ENCODE assay signal across 25 cellular contexts in genomic region chr12:7628401-7628961, GRCh38. TPM values are rescaled to one million over a fixed set of nuclear protein-coding genes. Genes with fewer than 3 reads are reported as not detected.
DNase-seq lines count a peak whose midpoint lies in the region; ATAC-seq and TF ChIP-seq lines count a peak whose summit lies in the region.
"Had no signal": no experiment of that assay in that cellular context is flagged by ENCODE, and none has a peak within 500 bp of the region (broad histone marks: within the 10 kb centered on the region; RNA-seq: fewer than 3 reads in every experiment).

No MANE protein-coding gene starts in this region.

- no peaks in the 10 kb centered on the region for H3K4me1 Mint-ChIP-seq in type B pancreatic cell (ENCODE audit: unreplicated experiment)
- no peaks in the 10 kb centered on the region for H3K4me1 Mint-ChIP-seq in activated CD8-positive, alpha-beta T cell treated with anti-CD3 and anti-CD28 coated beads for 36 hours (ENCODE audit: low read depth)
- H3K4me1 Mint-ChIP-seq: stimulated activated effector memory CD8-positive, alpha-beta T cell treated with anti-CD3 and anti-CD28 coated beads, Interleukin-12 subunit alpha, Interleukin-12 subunit beta, amount 100 ng/mL, for 72 hours had no signal

- TF ChIP-seq POLR2A in prostate gland (IDR thresholded peaks at IDR 0.05) = no peak

- ATAC-seq in Right ventricle myocardium inferior = no peak
- no peak for ATAC-seq in left cardiac atrium
- no peak for ATAC-seq in activated CD8-positive, alpha-beta T cell treated with anti-CD3 and anti-CD28 coated beads for 36 hours
- ATAC-seq: stimulated activated effector memory CD8-positive, alpha-beta T cell treated with anti-CD3 and anti-CD28 coated beads, Interleukin-12 subunit alpha, Interleukin-12 subunit beta, amount 100 ng/mL, for 72 hours had no signal

- H3K27me3 ChIP-seq in mesendoderm (ENCODE audit: insufficient read depth, low read length, poor library complexity) (no peaks in the 10 kb centered on the region), prostate gland (replicated peaks; ENCODE audit: insufficient read depth) (no peaks in the 10 kb centered on the region)
- H3K27me3 ChIP-seq: BLaER1, neutrophil, Peyer's patch, right atrium auricular region, thyroid gland had no signal

- H4K5ac ChIP-seq in mesendoderm (ENCODE audit: low read length) = no peak overlapping the region

- H3K27ac ChIP-seq in mesendoderm (ENCODE audit: low read depth, low read length) (no peak overlapping the region), prostate gland (no peak overlapping the region)
- H3K27ac ChIP-seq: BLaER1, neutrophil, Peyer's patch, right atrium auricular region, thyroid gland had no signal

- no peaks in the 10 kb centered on the region for H3K9me3 Mint-ChIP-seq in type B pancreatic cell
- no peaks in the 10 kb centered on the region for H3K9me3 Mint-ChIP-seq in activated CD8-positive, alpha-beta T cell treated with anti-CD3 and anti-CD28 coated beads for 36 hours
- H3K9me3 Mint-ChIP-seq: stimulated activated effector memory CD8-positive, alpha-beta T cell treated with anti-CD3 and anti-CD28 coated beads, Interleukin-12 subunit alpha, Interleukin-12 subunit beta, amount 100 ng/mL, for 72 hours; T-helper 2 cell treated with Interferon-gamma antibody and Interleukin-4, amounts not matched to agents 5 μg/mL and 100 μg/mL, for 36 hours had no signal

- no peak overlapping the region for H2AK5ac ChIP-seq in mesendoderm (ENCODE audit: low read length)

- no peak overlapping the region for H2BK120ac ChIP-seq in mesendoderm (ENCODE audit: low read depth, low read length)

- peaks cover 82% of the 10 kb centered on the region for H3K27me3 Mint-ChIP-seq in type B pancreatic cell
- no peaks in the 10 kb centered on the region for H3K27me3 Mint-ChIP-seq in activated CD8-positive, alpha-beta T cell treated with anti-CD3 and anti-CD28 coated beads for 36 hours

- no peaks in the 10 kb centered on the region for H3K4me1 ChIP-seq in mesendoderm (ENCODE audit: control insufficient read depth, low read depth, low read length)
- no peaks in the 10 kb centered on the region for H3K4me1 ChIP-seq in prostate gland (replicated peaks)
- H3K4me1 ChIP-seq: BLaER1, HAP-1, Peyer's patch, right atrium auricular region, thyroid gland had no signal

- H3K23ac ChIP-seq in mesendoderm (ENCODE audit: low read length) = peak overlapping the region; percentile 45

- no CpG with 5 or more reads among the region's 57 CpGs for WGBS in mesendoderm (ENCODE audit: extremely low coverage, insufficient coverage, low lambda C conversion rate)
- 87% methylated on average over 36 of the region's 57 CpGs for WGBS in prostate gland

- no peaks in the 10 kb centered on the region for H3K79me2 ChIP-seq in mesendoderm (ENCODE audit: control insufficient read depth, insufficient read depth, low read length)

- no peaks in the 10 kb centered on the region for H3K9me3 ChIP-seq in prostate gland
- H3K9me3 ChIP-seq: HAP-1, neutrophil, Peyer's patch, right atrium auricular region, SK-N-SH, thyroid gland had no signal

- peak; percentile 60 for DNase-seq in Right ventricle myocardium inferior (ENCODE audit: missing footprints)
- no peak for DNase-seq in left cardiac atrium
- peak; percentile 73 for DNase-seq in ecto neural progenitor cell (ENCODE audit: low spot score)
- peak; percentile 76 for DNase-seq in mesendoderm
- DNase-seq in type B pancreatic cell (ENCODE audit: extremely low spot score, unreplicated experiment) = no peak
- no peak for DNase-seq in activated CD8-positive, alpha-beta T cell treated with anti-CD3 and anti-CD28 coated beads for 36 hours
- no peak for DNase-seq in ureter (ENCODE audit: low spot score)
- no peak for DNase-seq in prostate gland (ENCODE audit: low spot score)
- DNase-seq: hippocampal formation; NCI-H1694; NCI-H82; Peyer's patch; SK-N-SH; stimulated activated CD4-positive, alpha-beta T cell treated with anti-CD3 and anti-CD28 coated beads, Interleukin-15, amount 100 ng/mL, for 24 hours had no signal

- H3K36me3 ChIP-seq in mesendoderm (ENCODE audit: control insufficient read depth, insufficient read depth, low read length) (no peaks in the 10 kb centered on the region), prostate gland (no peaks in the 10 kb centered on the region)
- H3K36me3 ChIP-seq: BLaER1, HAP-1, neutrophil, Peyer's patch, right atrium auricular region, thyroid gland had no signal

- peak overlapping the region; percentile 74 for H3K56ac ChIP-seq in mesendoderm (ENCODE audit: low read length)

- H3K4me3 ChIP-seq in mesendoderm (ENCODE audit: low read length) (peak overlapping the region; percentile 30), prostate gland (no peak overlapping the region)
- H3K4me3 ChIP-seq: BLaER1, HAP-1, Peyer's patch, right atrium auricular region, thyroid gland had no signal

- H2BK5ac ChIP-seq in mesendoderm (ENCODE audit: low read length) = no peak overlapping the region

- H3K79me1 ChIP-seq in mesendoderm (ENCODE audit: low read length) = no peaks in the 10 kb centered on the region

- H3K27ac Mint-ChIP-seq in type B pancreatic cell = no peak overlapping the region
- no peak overlapping the region for H3K27ac Mint-ChIP-seq in activated CD8-positive, alpha-beta T cell treated with anti-CD3 and anti-CD28 coated beads for 36 hours
- H3K27ac Mint-ChIP-seq: activated naive CD8-positive, alpha-beta T cell; stimulated activated effector memory CD8-positive, alpha-beta T cell treated with anti-CD3 and anti-CD28 coated beads, Interleukin-12 subunit alpha, Interleukin-12 subunit beta, amount 100 ng/mL, for 72 hours had no signal

- no peak overlapping the region for H4K8ac ChIP-seq in mesendoderm (ENCODE audit: low read depth, low read length)

- peak overlapping the region; percentile 83 for H3K4me2 ChIP-seq in mesendoderm (ENCODE audit: low read length)
- H3K4me2 ChIP-seq: BLaER1, SK-N-SH had no signal

- H3K9ac ChIP-seq in mesendoderm (ENCODE audit: low read length) = peak overlapping the region; percentile 57
- H3K9ac ChIP-seq: BLaER1, SK-N-SH had no signal

- no peak overlapping the region for H2BK15ac ChIP-seq in mesendoderm (replicated peaks; ENCODE audit: low read depth)

- TF ChIP-seq CTCF in type B pancreatic cell (conservative IDR thresholded peaks at IDR 0.05) = no peak
- TF ChIP-seq CTCF in activated CD8-positive, alpha-beta T cell treated with anti-CD3 and anti-CD28 coated beads for 36 hours (IDR thresholded peaks at IDR 0.05) = no peak
- TF ChIP-seq CTCF in prostate gland (IDR thresholded peaks at IDR 0.05) = no peak

- no peak overlapping the region for H3K18ac ChIP-seq in mesendoderm (ENCODE audit: low read length)

- H3K4me3 Mint-ChIP-seq in type B pancreatic cell = peak overlapping the region; percentile 78
- H3K4me3 Mint-ChIP-seq in activated CD8-positive, alpha-beta T cell treated with anti-CD3 and anti-CD28 coated beads for 36 hours = no peak overlapping the region
- H3K4me3 Mint-ChIP-seq: activated naive CD8-positive, alpha-beta T cell; stimulated activated effector memory CD8-positive, alpha-beta T cell treated with anti-CD3 and anti-CD28 coated beads, Interleukin-12 subunit alpha, Interleukin-12 subunit beta, amount 100 ng/mL, for 72 hours; T-helper 2 cell treated with Interferon-gamma antibody and Interleukin-4, amounts not matched to agents 5 μg/mL and 100 μg/mL, for 36 hours had no signal

- CTCF ChIA-PET in activated CD8-positive, alpha-beta T cell treated with anti-CD3 and anti-CD28 coated beads for 36 hours (lab: Charles Lee) = no interaction called here

- POLR2A ChIA-PET in activated CD8-positive, alpha-beta T cell treated with anti-CD3 and anti-CD28 coated beads for 36 hours (lab: Charles Lee) = no interaction called here

- intact Hi-C loops in Right ventricle myocardium inferior (cut with DNase I) (no loop called here), left cardiac atrium (cut with DNase I) (no loop called here), prostate gland (cut with DNase I) (no loop called here)
- intact Hi-C loops in activated CD8-positive, alpha-beta T cell treated with anti-CD3 and anti-CD28 coated beads for 36 hours (cut with micrococcal nuclease) = no loop called here

- no peaks in the 10 kb centered on the region for H3K36me3 Mint-ChIP-seq in type B pancreatic cell
- H3K36me3 Mint-ChIP-seq in activated CD8-positive, alpha-beta T cell treated with anti-CD3 and anti-CD28 coated beads for 36 hours (ENCODE audit: low read depth) = no peaks in the 10 kb centered on the region
- H3K36me3 Mint-ChIP-seq: activated naive CD8-positive, alpha-beta T cell; stimulated activated effector memory CD8-positive, alpha-beta T cell treated with anti-CD3 and anti-CD28 coated beads, Interleukin-12 subunit alpha, Interleukin-12 subunit beta, amount 100 ng/mL, for 72 hours had no signal

- no peak overlapping the region for H3K4ac ChIP-seq in mesendoderm (ENCODE audit: low read depth, low read length)

RNA-seq across cellular contexts. Expression of gene APOBEC1, which starts 37.2 kb away (rescaled TPM):
- total RNA-seq in Right ventricle myocardium inferior (not detected), left cardiac atrium (not detected), type B pancreatic cell (ENCODE audit: low replicate concordance) (not detected in 2 replicates), ureter (not detected), prostate gland (not detected)
- not detected for polyA plus RNA-seq in mesendoderm (2013, experiment 1 of 2)
- not detected for polyA plus RNA-seq in mesendoderm (2013, experiment 2 of 2)
- not detected for total RNA-seq in activated CD8-positive, alpha-beta T cell treated with anti-CD3 and anti-CD28 coated beads for 36 hours
- total RNA-seq: activated CD8-positive, alpha-beta memory T cell treated with anti-CD3 and anti-CD28 coated beads for 36 hours; endothelial cell of umbilical vein; M059J; right atrium auricular region; thyroid gland had no signal
- polyA plus RNA-seq: endothelial cell of umbilical vein, SK-N-SH had no signal

Comparison
In these comparisons a context has a peak if more than half of its experiments do, and no peak if none do; other contexts are left out.
1. DNase-seq: peak in Right ventricle myocardium inferior (single experiment), ecto neural progenitor cell (single experiment) and mesendoderm (single experiment); none in left cardiac atrium (single experiment), type B pancreatic cell (single experiment), activated CD8-positive, alpha-beta T cell treated with anti-CD3 and anti-CD28 coated beads for 36 hours (single experiment), ureter (single experiment) and prostate gland (single experiment).